30 cellular contexts compared by ENCODE assay signal in genomic region chr3:42602961-42603360, GRCh38. TPM values are rescaled to one million over a fixed set of nuclear protein-coding genes. Genes with fewer than 3 reads are reported as not detected.
DNase-seq lines count a peak whose midpoint lies in the region; ATAC-seq, FAIRE-seq and TF ChIP-seq lines count a peak whose summit lies in the region.
"Had no signal": no experiment of that assay in that cellular context is flagged by ENCODE, and none has a peak within 500 bp of the region (broad histone marks: within the 10 kb centered on the region; RNA-seq: fewer than 3 reads in every experiment).

No MANE protein-coding gene starts in this region.

- H3K79me2 ChIP-seq in OCI-LY7 (ENCODE audit: insufficient read depth, low read depth, low read length) = peaks cover 76% of the 10 kb centered on the region

- POLR2A ChIA-PET in HEK293 (lab: Yijun Ruan, JAX) = interaction anchor here (0.6 kb wide), 1 partner anchor 45 kb away, joined by 3 read pairs; no protein-coding TSS in a partner anchor
- POLR2A ChIA-PET in OCI-LY7 (lab: Charles Lee) = interaction anchor here (0.6 to 3.8 kb wide), 14 partner anchors 9 to 1316 kb away, joined by 3 to 33 read pairs (median 4); partner anchors contain the start of genes SEC22C and SS18L2

- H3K36me3 ChIP-seq in HEK293 (ENCODE audit: control insufficient read depth in 2 of 2, insufficient read depth in 1 of 2, low read length in 2 of 2) = peaks cover 13 to 33% of the 10 kb centered on the region in 2 experiments; a peak in 2 of 3 replicates
- H3K36me3 ChIP-seq in OCI-LY7 (ENCODE audit: insufficient read depth, low read length) = peaks cover 55% of the 10 kb centered on the region
- H3K36me3 ChIP-seq: brain microvascular endothelial cell, pancreas, thyroid gland had no signal

- H3K4me2 ChIP-seq in OCI-LY7 (ENCODE audit: low read length) = peak overlapping the region; percentile 88

- intact Hi-C loops in OCI-LY7 (cut with micrococcal nuclease; ENCODE audit: unreplicated experiment) = no loop called here

- TF ChIP-seq POLR2A in H54 (IDR thresholded peaks at IDR 0.05; ENCODE audit: low read depth, low read length) = no peak

- H3K27ac ChIP-seq in HEK293 (ENCODE audit: extremely low read depth, low read depth, low read length) = no peak overlapping the region
- H3K27ac ChIP-seq in OCI-LY7 (ENCODE audit: low read depth, low read length, poor library complexity, severe bottlenecking) = no peak overlapping the region
- H3K27ac ChIP-seq in epithelial cell of prostate = peak overlapping the region; percentile 90
- H3K27ac ChIP-seq: brain microvascular endothelial cell, foreskin keratinocyte, HL-60, left lung, pancreas had no signal

- H2AFZ ChIP-seq in OCI-LY7 (ENCODE audit: low read length) = no peak overlapping the region

- H3K36me3 Mint-ChIP-seq in stimulated activated effector memory CD8-positive, alpha-beta T cell treated with anti-CD3 and anti-CD28 coated beads, Interleukin-12 subunit alpha, Interleukin-12 subunit beta, amount 100 ng/mL, for 72 hours = peaks cover 84% of the 10 kb centered on the region
- H3K36me3 Mint-ChIP-seq: natural killer cell had no signal

- H3K9me2 ChIP-seq in OCI-LY7 (ENCODE audit: insufficient read depth, low read length) = no peaks in the 10 kb centered on the region

- H3K9me3 ChIP-seq in HEK293 (ENCODE audit: control insufficient read depth, insufficient read depth, low read depth, low read length) (no peaks in the 10 kb centered on the region), OCI-LY7 (ENCODE audit: low read length) (no peaks in the 10 kb centered on the region)
- H3K9me3 ChIP-seq: left lung, pancreas, thyroid gland had no signal

- TF ChIP-seq CTCF in HEK293 (tag by site-specific recombination; IDR thresholded peaks at IDR 0.05) (no peak), OCI-LY7 (conservative IDR thresholded peaks at IDR 0.05; ENCODE audit: low read length) (no peak)

- H3K4me3 Mint-ChIP-seq in stimulated activated effector memory CD8-positive, alpha-beta T cell treated with anti-CD3 and anti-CD28 coated beads, Interleukin-12 subunit alpha, Interleukin-12 subunit beta, amount 100 ng/mL, for 72 hours = peak overlapping the region; percentile 88

- H3K27ac Mint-ChIP-seq in stimulated activated effector memory CD8-positive, alpha-beta T cell treated with anti-CD3 and anti-CD28 coated beads, Interleukin-12 subunit alpha, Interleukin-12 subunit beta, amount 100 ng/mL, for 72 hours = no peak overlapping the region

- no peaks in the 10 kb centered on the region for H3K4me1 ChIP-seq in HEK293 (ENCODE audit: control insufficient read depth, insufficient read depth, low read length)
- H3K4me1 ChIP-seq in OCI-LY7 (ENCODE audit: insufficient read depth, low read length, poor library complexity, severe bottlenecking) = peaks cover 39% of the 10 kb centered on the region

- CTCF ChIA-PET in HEK293 (lab: Yijun Ruan, JAX) = interaction anchor here (0.6 to 0.7 kb wide), 3 partner anchors 44 to 485 kb away, joined by 3 to 6 read pairs (median 4); no protein-coding TSS in a partner anchor
- CTCF ChIA-PET in OCI-LY7 (lab: Charles Lee; ENCODE audit: unreplicated experiment) = interaction anchor here (1.5 kb wide), 1 partner anchor 8 kb away, joined by 4 read pairs; no protein-coding TSS in a partner anchor

- H4K20me1 ChIP-seq in OCI-LY7 (ENCODE audit: insufficient read depth, low read length) = peaks cover 38% of the 10 kb centered on the region

- no TSS peak for BruUV-seq in OCI-LY7 (replicated peaks; lab: Mats Ljungman, UMichigan)

- no peak for FAIRE-seq in H54 (lab: Jason Lieb, UNC)
- FAIRE-seq: GM12892, pancreas had no signal

- no peak for ATAC-seq in stimulated activated effector memory CD8-positive, alpha-beta T cell treated with anti-CD3 and anti-CD28 coated beads, Interleukin-12 subunit alpha, Interleukin-12 subunit beta, amount 100 ng/mL, for 72 hours
- ATAC-seq: foreskin keratinocyte, left lung, natural killer cell, pancreas, right cardiac atrium had no signal

- peaks cover 46% of the 10 kb centered on the region for H3K4me1 Mint-ChIP-seq in stimulated activated effector memory CD8-positive, alpha-beta T cell treated with anti-CD3 and anti-CD28 coated beads, Interleukin-12 subunit alpha, Interleukin-12 subunit beta, amount 100 ng/mL, for 72 hours

- no peak overlapping the region for H3K4me3 ChIP-seq in HEK293 (ENCODE audit: low read depth, low read length)
- peak overlapping the region; percentile 78 for H3K4me3 ChIP-seq in OCI-LY7 (ENCODE audit: low read depth, low read length, poor library complexity, severe bottlenecking)
- H3K4me3 ChIP-seq: MG63, thyroid gland had no signal

- DNase-seq in OCI-LY7 (ENCODE audit: low spot score) = no peak
- DNase-seq in epithelial cell of prostate (ENCODE audit: low read depth, low spot score) = no peak
- DNase-seq in stimulated activated effector memory CD8-positive, alpha-beta T cell treated with anti-CD3 and anti-CD28 coated beads, Interleukin-12 subunit alpha, Interleukin-12 subunit beta, amount 100 ng/mL, for 72 hours (ENCODE audit: low spot score in 2 of 2) = no peak
- DNase-seq in H54 (ENCODE audit: insufficient read length, low spot score) = no peak
- no peak for DNase-seq in iPS-NIHi11 (ENCODE audit: low spot score)
- no peak for DNase-seq in AG20443 (ENCODE audit: low spot score)
- DNase-seq: activated CD4-positive, alpha-beta T cell treated with anti-CD3 and anti-CD28 coated beads, Interleukin-2, amount 50 U/mL, for 4 hours; activated CD4-positive, CD25-positive, alpha-beta regulatory T cell; activated CD8-positive, alpha-beta memory T cell treated with anti-CD3 and anti-CD28 coated beads, Interleukin-2, amount 50 U/mL, for 4 hours; activated effector memory CD4-positive, alpha-beta T cell treated with Interleukin-2 at 50 U/mL for 16 hours; brain microvascular endothelial cell; effector CD8-positive, alpha-beta T cell; foreskin keratinocyte; left lung; MG63; midbrain; natural killer cell; NCI-H1417 treated with DMSO at 0.1 percent for 48 hours; NCI-H2081 treated with DMSO at 0.1 percent for 48 hours; NCI-H774; pancreas; right cardiac atrium; Right ventricle myocardium superior; stimulated activated CD4-positive, alpha-beta T cell treated with anti-CD3 and anti-CD28 coated beads, Interleukin-4, amount 100 ng/mL, for 4 hours; stimulated activated naive CD4-positive, alpha-beta T cell treated with Interleukin-2 at 50 U/mL for 16 hours; T1000; thyroid gland had no signal

- no peaks in the 10 kb centered on the region for H3K9me3 Mint-ChIP-seq in stimulated activated effector memory CD8-positive, alpha-beta T cell treated with anti-CD3 and anti-CD28 coated beads, Interleukin-12 subunit alpha, Interleukin-12 subunit beta, amount 100 ng/mL, for 72 hours
- H3K9me3 Mint-ChIP-seq: natural killer cell had no signal

TF ChIP-seq in HEK293, 187 proteins besides CTCF, POLR2A, EP300 and RAD21:
- TF ChIP-seq TRIM28 (IDR thresholded peaks at IDR 0.05; ENCODE audit: borderline replicate concordance, low read length) (no peak), ZNF121 (tag by site-specific recombination; IDR thresholded peaks at IDR 0.05) (peak; percentile 34; the same call in 1 of the 2 replicates)

RNA-seq across cellular contexts. Expression of gene NKTR, which starts 2.5 kb away (rescaled TPM):
- 85.1 and 90.2 TPM in 2 replicates for total RNA-seq in OCI-LY7 (2014; rRNA removed; shearing (Covaris generic))
- 154 and 167 TPM in 2 replicates for total RNA-seq in OCI-LY7 (2022)

RNA-seq across cellular contexts. Expression of gene SS18L2, which starts 12.3 kb away (rescaled TPM):
- 44.1 and 48.9 TPM in 2 replicates for total RNA-seq in OCI-LY7 (2014; rRNA removed; shearing (Covaris generic))
- total RNA-seq in OCI-LY7 (2022) = 58.1 and 66.5 TPM in 2 replicates

RNA-seq across cellular contexts. Expression of gene SEC22C, which starts 21.2 kb away (rescaled TPM):
- 30.0 and 33.0 TPM in 2 replicates for total RNA-seq in OCI-LY7 (2014; rRNA removed; shearing (Covaris generic))
- 36.2 and 39.5 TPM in 2 replicates for total RNA-seq in OCI-LY7 (2022)

RNA-seq across cellular contexts. Expression of gene ZBTB47, which starts 50.5 kb away (rescaled TPM):
- total RNA-seq in OCI-LY7 (2014; rRNA removed; shearing (Covaris generic)) = 0.05 and 0.09 TPM in 2 replicates
- total RNA-seq in OCI-LY7 (2022) = not detected in 2 replicates
